ENCODE assay signal across 1 cellular context in the genomic region with DNA sequence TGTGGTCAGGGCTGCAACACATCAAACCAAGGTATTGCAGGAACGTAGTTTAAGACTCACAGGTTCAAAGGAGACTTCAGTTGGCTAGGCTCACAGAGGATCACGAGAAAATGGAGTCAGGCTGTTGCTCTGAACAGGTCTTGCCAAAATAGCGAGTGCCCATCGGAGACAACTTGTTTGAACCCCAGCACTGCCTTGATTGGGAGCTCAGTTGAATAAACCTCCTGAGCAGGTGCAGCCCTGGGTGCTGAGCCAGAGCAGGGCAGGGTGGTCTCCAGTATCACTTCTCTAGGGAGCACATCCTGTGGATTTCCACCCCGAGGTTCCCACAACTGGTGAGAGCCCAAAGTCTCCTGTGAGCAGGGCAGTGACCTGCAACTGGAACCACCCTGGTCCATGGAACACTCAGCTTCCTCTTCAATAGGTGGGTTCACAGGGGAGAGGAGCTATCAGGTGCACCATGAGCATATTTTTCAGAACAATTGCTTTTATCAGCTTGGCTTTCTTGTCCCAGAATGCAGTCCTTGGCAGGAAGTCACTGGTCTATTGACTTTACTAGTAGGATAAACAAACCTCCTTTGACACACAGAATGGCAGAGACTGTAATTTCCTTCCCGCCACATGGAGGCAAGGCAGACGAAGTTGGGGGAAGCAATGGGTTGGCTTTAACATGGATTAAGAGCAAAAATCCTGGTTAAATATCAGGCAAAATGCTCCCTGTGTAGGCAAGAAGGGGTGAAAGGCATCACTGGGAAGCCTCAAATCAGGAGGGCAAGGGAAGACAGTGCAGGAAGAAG.
TF ChIP-seq lines count a peak whose summit lies in the region.

No MANE protein-coding gene starts in this region.

TF ChIP-seq in HepG2, 621 proteins besides CTCF, POLR2A, EP300 and RAD21 (continued from another document and continues in another):
- TF ChIP-seq SOX13 (IDR thresholded peaks at IDR 0.05) = peak; percentile 85
- TF ChIP-seq SOX13 (CRISPR knock-in tag; conservative IDR thresholded peaks at IDR 0.05 in 1 of 2, IDR thresholded peaks at IDR 0.05 in 1 of 2) = peak in 1 of 2 experiments; percentile 98; a peak in 2 of 4 replicates
- TF ChIP-seq ZMYM4 (CRISPR knock-in tag; IDR thresholded peaks at IDR 0.05) = peak; percentile 59
- TF ChIP-seq PREB (CRISPR knock-in tag; IDR thresholded peaks at IDR 0.05) = no peak
- no peak for TF ChIP-seq SP1 (IDR thresholded peaks at IDR 0.05)
- TF ChIP-seq SP1 (CRISPR knock-in tag; IDR thresholded peaks at IDR 0.05) = no peak
- no peak for TF ChIP-seq THYN1 (CRISPR knock-in tag; IDR thresholded peaks at IDR 0.05; ENCODE audit: borderline replicate concordance, low read depth)
- TF ChIP-seq ZIK1 (CRISPR knock-in tag; IDR thresholded peaks at IDR 0.05; ENCODE audit: borderline replicate concordance, low read depth) = no peak
- no peak for TF ChIP-seq MXD4 (CRISPR knock-in tag; IDR thresholded peaks at IDR 0.05)
- TF ChIP-seq, protein P1, sequence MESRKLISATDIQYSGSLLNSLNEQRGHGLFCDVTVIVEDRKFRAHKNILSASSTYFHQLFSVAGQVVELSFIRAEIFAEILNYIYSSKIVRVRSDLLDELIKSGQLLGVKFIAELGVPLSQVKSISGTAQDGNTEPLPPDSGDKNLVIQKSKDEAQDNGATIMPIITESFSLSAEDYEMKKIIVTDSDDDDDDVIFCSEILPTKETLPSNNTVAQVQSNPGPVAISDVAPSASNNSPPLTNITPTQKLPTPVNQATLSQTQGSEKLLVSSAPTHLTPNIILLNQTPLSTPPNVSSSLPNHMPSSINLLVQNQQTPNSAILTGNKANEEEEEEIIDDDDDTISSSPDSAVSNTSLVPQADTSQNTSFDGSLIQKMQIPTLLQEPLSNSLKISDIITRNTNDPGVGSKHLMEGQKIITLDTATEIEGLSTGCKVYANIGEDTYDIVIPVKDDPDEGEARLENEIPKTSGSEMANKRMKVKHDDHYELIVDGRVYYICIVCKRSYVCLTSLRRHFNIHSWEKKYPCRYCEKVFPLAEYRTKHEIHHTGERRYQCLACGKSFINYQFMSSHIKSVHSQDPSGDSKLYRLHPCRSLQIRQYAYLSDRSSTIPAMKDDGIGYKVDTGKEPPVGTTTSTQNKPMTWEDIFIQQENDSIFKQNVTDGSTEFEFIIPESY (CRISPR knock-in tag; IDR thresholded peaks at IDR 0.05) = peak; percentile 96
- no peak for TF ChIP-seq ZFP36 (IDR thresholded peaks at IDR 0.05; ENCODE audit: borderline replicate concordance, low read depth, low read length, partially characterized antibody)
- TF ChIP-seq PRPF4 (IDR thresholded peaks at IDR 0.05; ENCODE audit: low read depth, low read length, poor library complexity, severe bottlenecking) = no peak
- TF ChIP-seq, protein P2, sequence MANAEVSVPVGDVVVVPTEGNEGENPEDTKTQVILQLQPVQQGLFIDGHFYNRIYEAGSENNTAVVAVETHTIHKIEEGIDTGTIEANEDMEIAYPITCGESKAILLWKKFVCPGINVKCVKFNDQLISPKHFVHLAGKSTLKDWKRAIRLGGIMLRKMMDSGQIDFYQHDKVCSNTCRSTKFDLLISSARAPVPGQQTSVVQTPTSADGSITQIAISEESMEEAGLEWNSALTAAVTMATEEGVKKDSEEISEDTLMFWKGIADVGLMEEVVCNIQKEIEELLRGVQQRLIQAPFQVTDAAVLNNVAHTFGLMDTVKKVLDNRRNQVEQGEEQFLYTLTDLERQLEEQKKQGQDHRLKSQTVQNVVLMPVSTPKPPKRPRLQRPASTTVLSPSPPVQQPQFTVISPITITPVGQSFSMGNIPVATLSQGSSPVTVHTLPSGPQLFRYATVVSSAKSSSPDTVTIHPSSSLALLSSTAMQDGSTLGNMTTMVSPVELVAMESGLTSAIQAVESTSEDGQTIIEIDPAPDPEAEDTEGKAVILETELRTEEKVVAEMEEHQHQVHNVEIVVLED (CRISPR knock-in tag; IDR thresholded peaks at IDR 0.05; ENCODE audit: borderline replicate concordance) = peak; percentile 31; the same call in 1 of the 2 replicates
- no peak for TF ChIP-seq ISX (CRISPR knock-in tag; conservative IDR thresholded peaks at IDR 0.05)
- TF ChIP-seq FOSL2 (CRISPR knock-in tag; IDR thresholded peaks at IDR 0.05) = peak; percentile 33; the same call in 1 of the 2 replicates
- no peak for TF ChIP-seq ZXDC (CRISPR knock-in tag; IDR thresholded peaks at IDR 0.05)
- no peak for TF ChIP-seq RORA (CRISPR knock-in tag; IDR thresholded peaks at IDR 0.05)
- no peak for TF ChIP-seq SYNCRIP (IDR thresholded peaks at IDR 0.05; ENCODE audit: insufficient read depth, low read depth, low read length)
- TF ChIP-seq MIXL1 (CRISPR knock-in tag; IDR thresholded peaks at IDR 0.05) = no peak
- TF ChIP-seq HNRNPK (IDR thresholded peaks at IDR 0.05; ENCODE audit: low read depth, low read length, poor library complexity, severe bottlenecking) = no peak
- TF ChIP-seq REL (CRISPR knock-in tag; conservative IDR thresholded peaks at IDR 0.05) = no peak
- TF ChIP-seq NR0B2 (CRISPR knock-in tag; IDR thresholded peaks at IDR 0.05) = no peak
- no peak for TF ChIP-seq ZNF337 (CRISPR knock-in tag; IDR thresholded peaks at IDR 0.05; ENCODE audit: borderline replicate concordance, low read depth)
- TF ChIP-seq MED8 (CRISPR knock-in tag; IDR thresholded peaks at IDR 0.05; ENCODE audit: insufficient replicate concordance) = no peak
- peak; percentile 45; the same call in 1 of the 2 replicates for TF ChIP-seq ZNF598 (CRISPR knock-in tag; IDR thresholded peaks at IDR 0.05; ENCODE audit: borderline replicate concordance)
- no peak for TF ChIP-seq ZNF414 (CRISPR knock-in tag; IDR thresholded peaks at IDR 0.05)
- TF ChIP-seq, protein P3, sequence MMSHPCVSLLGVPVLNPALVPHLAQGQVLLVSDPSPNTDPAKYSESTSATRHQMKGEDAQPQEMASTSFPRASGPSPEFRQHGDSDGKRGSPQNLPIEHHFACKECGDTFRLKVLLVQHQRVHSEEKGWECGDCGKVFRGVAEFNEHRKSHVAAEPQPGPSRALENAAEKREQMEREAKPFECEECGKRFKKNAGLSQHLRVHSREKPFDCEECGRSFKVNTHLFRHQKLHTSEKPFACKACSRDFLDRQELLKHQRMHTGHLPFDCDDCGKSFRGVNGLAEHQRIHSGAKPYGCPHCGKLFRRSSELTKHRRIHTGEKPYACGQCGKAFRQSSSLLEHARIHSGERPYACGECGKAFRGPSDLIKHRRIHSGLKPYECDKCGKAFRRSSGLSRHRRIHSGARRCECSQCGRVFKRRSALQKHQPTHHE (CRISPR knock-in tag; IDR thresholded peaks at IDR 0.05; ENCODE audit: borderline replicate concordance) = no peak
- TF ChIP-seq, protein P4, sequence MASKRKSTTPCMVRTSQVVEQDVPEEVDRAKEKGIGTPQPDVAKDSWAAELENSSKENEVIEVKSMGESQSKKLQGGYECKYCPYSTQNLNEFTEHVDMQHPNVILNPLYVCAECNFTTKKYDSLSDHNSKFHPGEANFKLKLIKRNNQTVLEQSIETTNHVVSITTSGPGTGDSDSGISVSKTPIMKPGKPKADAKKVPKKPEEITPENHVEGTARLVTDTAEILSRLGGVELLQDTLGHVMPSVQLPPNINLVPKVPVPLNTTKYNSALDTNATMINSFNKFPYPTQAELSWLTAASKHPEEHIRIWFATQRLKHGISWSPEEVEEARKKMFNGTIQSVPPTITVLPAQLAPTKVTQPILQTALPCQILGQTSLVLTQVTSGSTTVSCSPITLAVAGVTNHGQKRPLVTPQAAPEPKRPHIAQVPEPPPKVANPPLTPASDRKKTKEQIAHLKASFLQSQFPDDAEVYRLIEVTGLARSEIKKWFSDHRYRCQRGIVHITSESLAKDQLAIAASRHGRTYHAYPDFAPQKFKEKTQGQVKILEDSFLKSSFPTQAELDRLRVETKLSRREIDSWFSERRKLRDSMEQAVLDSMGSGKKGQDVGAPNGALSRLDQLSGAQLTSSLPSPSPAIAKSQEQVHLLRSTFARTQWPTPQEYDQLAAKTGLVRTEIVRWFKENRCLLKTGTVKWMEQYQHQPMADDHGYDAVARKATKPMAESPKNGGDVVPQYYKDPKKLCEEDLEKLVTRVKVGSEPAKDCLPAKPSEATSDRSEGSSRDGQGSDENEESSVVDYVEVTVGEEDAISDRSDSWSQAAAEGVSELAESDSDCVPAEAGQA (IDR thresholded peaks at IDR 0.05; ENCODE audit: low read depth) = no peak
- TF ChIP-seq, protein P4 (CRISPR knock-in tag; IDR thresholded peaks at IDR 0.05; ENCODE audit: borderline replicate concordance) = no peak
- no peak for TF ChIP-seq TOE1 (CRISPR knock-in tag; IDR thresholded peaks at IDR 0.05)
- TF ChIP-seq E2F5 (CRISPR knock-in tag; conservative IDR thresholded peaks at IDR 0.05) = no peak
- TF ChIP-seq SNAI1 (CRISPR knock-in tag; IDR thresholded peaks at IDR 0.05; ENCODE audit: borderline replicate concordance) = no peak
- TF ChIP-seq HINFP (CRISPR knock-in tag; IDR thresholded peaks at IDR 0.05; ENCODE audit: low read depth) = no peak
- TF ChIP-seq CREB1 (IDR thresholded peaks at IDR 0.05) = no peak
- TF ChIP-seq CREB1 (CRISPR knock-in tag; IDR thresholded peaks at IDR 0.05) = peak; percentile 58
- no peak for TF ChIP-seq SPEN (CRISPR knock-in tag; IDR thresholded peaks at IDR 0.05; ENCODE audit: low read depth)
- TF ChIP-seq KMT2B (CRISPR knock-in tag; IDR thresholded peaks at IDR 0.05) = peak; percentile 31; the same call in 1 of the 2 replicates
- peak; percentile 63 for TF ChIP-seq NCOA2 (CRISPR knock-in tag; IDR thresholded peaks at IDR 0.05)
- no peak for TF ChIP-seq ZNF782 (CRISPR knock-in tag; IDR thresholded peaks at IDR 0.05; ENCODE audit: borderline replicate concordance)
- TF ChIP-seq ZNF256 (CRISPR knock-in tag; conservative IDR thresholded peaks at IDR 0.05) = no peak
- no peak for TF ChIP-seq ZNF614 (CRISPR knock-in tag; IDR thresholded peaks at IDR 0.05; ENCODE audit: borderline replicate concordance)
